ENCODE assay signal across 38 cellular contexts in genomic region chr3:133380481-133381225, GRCh38. TPM values are rescaled to one million over a fixed set of nuclear protein-coding genes. Genes with fewer than 3 reads are reported as not detected.
"Had no signal": no experiment of that assay in that cellular context is flagged by ENCODE, and none has a peak within 500 bp of the region (broad histone marks: within the 10 kb centered on the region; RNA-seq: fewer than 3 reads in every experiment).

No MANE protein-coding gene starts in this region.

- ATAC-seq: activated CD8-positive, alpha-beta memory T cell treated with anti-CD3 and anti-CD28 coated beads, Interleukin-2, amount 10 ng/mL, durations not matched to agents 7 days and 5 days; PC-3; Right ventricle myocardium inferior; SK-N-SH treated with all-trans-retinoic acid at 6 μM for 48 hours; T-cell had no signal

- H3K4me1 Mint-ChIP-seq: activated B cell treated with CpG ODN at 0.5 μM for 24 hours; activated CD4-positive, alpha-beta memory T cell treated with anti-CD3 and anti-CD28 coated beads, Interleukin-2, amount 10 ng/mL, durations not matched to agents 7 days and 5 days; activated CD8-positive, alpha-beta memory T cell treated with anti-CD3 and anti-CD28 coated beads, Interleukin-2, amount 10 ng/mL, durations not matched to agents 7 days and 5 days; activated naive CD8-positive, alpha-beta T cell treated with anti-CD3 and anti-CD28 coated beads for 36 hours; T-cell had no signal

- H3K36me3 ChIP-seq: breast epithelium had no signal

- H3K27me3 Mint-ChIP-seq: activated CD4-positive, alpha-beta memory T cell treated with anti-CD3 and anti-CD28 coated beads, Interleukin-2, amount 10 ng/mL, durations not matched to agents 7 days and 5 days; activated CD8-positive, alpha-beta memory T cell treated with anti-CD3 and anti-CD28 coated beads, Interleukin-2, amount 10 ng/mL, durations not matched to agents 7 days and 5 days; activated naive CD8-positive, alpha-beta T cell treated with anti-CD3 and anti-CD28 coated beads for 36 hours had no signal

- H3K4me3 ChIP-seq: body of pancreas, breast epithelium had no signal

- H3K36me3 Mint-ChIP-seq: activated CD8-positive, alpha-beta memory T cell treated with anti-CD3 and anti-CD28 coated beads, Interleukin-2, amount 10 ng/mL, durations not matched to agents 7 days and 5 days; activated naive CD8-positive, alpha-beta T cell treated with anti-CD3 and anti-CD28 coated beads for 36 hours; T-cell had no signal

- H3K9me3 Mint-ChIP-seq: activated B cell treated with CpG ODN at 0.5 μM for 24 hours; activated CD4-positive, alpha-beta memory T cell treated with anti-CD3 and anti-CD28 coated beads, Interleukin-2, amount 10 ng/mL, durations not matched to agents 7 days and 5 days; activated naive CD8-positive, alpha-beta T cell treated with anti-CD3 and anti-CD28 coated beads for 36 hours; T-cell had no signal

- H3K9me3 ChIP-seq: body of pancreas, breast epithelium had no signal

- H3K4me1 ChIP-seq: breast epithelium had no signal

- H3K27ac Mint-ChIP-seq: activated B cell treated with CpG ODN at 0.5 μM for 24 hours; activated CD4-positive, alpha-beta memory T cell treated with anti-CD3 and anti-CD28 coated beads, Interleukin-2, amount 10 ng/mL, durations not matched to agents 7 days and 5 days; activated CD8-positive, alpha-beta memory T cell treated with anti-CD3 and anti-CD28 coated beads, Interleukin-2, amount 10 ng/mL, durations not matched to agents 7 days and 5 days; activated naive CD8-positive, alpha-beta T cell treated with anti-CD3 and anti-CD28 coated beads for 36 hours; T-cell had no signal

- DNase-seq: activated B cell treated with CpG ODN at 0.5 μM for 24 hours; activated CD4-positive, alpha-beta memory T cell treated with anti-CD3 and anti-CD28 coated beads, Interleukin-2, amount 10 ng/mL, durations not matched to agents 7 days and 5 days; activated CD4-positive, alpha-beta T cell treated with anti-CD3 and anti-CD28 coated beads for 48 hours; activated CD4-positive, CD25-positive, alpha-beta regulatory T cell treated with anti-CD3 and anti-CD28 coated beads, Interleukin-2, amount 50 U/mL, for 72 hours; activated CD8-positive, alpha-beta memory T cell treated with anti-CD3 and anti-CD28 coated beads for 24 hours; activated CD8-positive, alpha-beta memory T cell treated with anti-CD3 and anti-CD28 coated beads, Interleukin-2, amount 10 ng/mL, durations not matched to agents 7 days and 5 days; activated CD8-positive, alpha-beta memory T cell treated with anti-CD3 and anti-CD28 coated beads, Interleukin-2, amount 50 U/mL, for 48 hours; activated effector memory CD4-positive, alpha-beta T cell treated with Interleukin-2 at 50 U/mL for 16 hours; activated naive CD4-positive, alpha-beta T cell; activated naive CD4-positive, alpha-beta T cell treated with anti-CD3 and anti-CD28 coated beads, Interleukin-2, amount 50 U/mL, for 16 hours; activated naive CD8-positive, alpha-beta T cell treated with anti-CD3 and anti-CD28 coated beads for 36 hours; activated T-cell treated with anti-CD3 and anti-CD28 coated beads, Interleukin-2, amount 50 U/mL, for 48 hours; amniotic stem cell; KBM-7; NCI-H1048; NCI-H1105 treated with DMSO at 0.1 percent for 48 hours; NCI-H1436 treated with DMSO at 0.1 percent for 48 hours; NCI-H1694 treated with DMSO at 0.1 percent for 48 hours; NCI-H2029; NCI-H345; NCI-H524 treated with DMSO at 0.1 percent for 48 hours; NK-92 treated with Interleukin-12 subunit alpha and Interleukin-12 subunit beta, amount 100 ng/mL, for 24 hours; PC-3; SIG-M5; T-cell; T-helper 2 cell; T-helper 9 cell had no signal

- H3K4me3 Mint-ChIP-seq: activated B cell treated with CpG ODN at 0.5 μM for 24 hours; activated CD4-positive, alpha-beta memory T cell treated with anti-CD3 and anti-CD28 coated beads, Interleukin-2, amount 10 ng/mL, durations not matched to agents 7 days and 5 days; activated CD8-positive, alpha-beta memory T cell treated with anti-CD3 and anti-CD28 coated beads, Interleukin-2, amount 10 ng/mL, durations not matched to agents 7 days and 5 days; activated naive CD8-positive, alpha-beta T cell treated with anti-CD3 and anti-CD28 coated beads for 36 hours; T-cell had no signal

- H3K27ac ChIP-seq: breast epithelium, RWPE1, VCaP had no signal

- H3K27me3 ChIP-seq: body of pancreas, breast epithelium had no signal

RNA-seq across cellular contexts. Expression of gene BFSP2, which starts 19.2 kb away (rescaled TPM):
- total RNA-seq: activated naive CD8-positive, alpha-beta T cell treated with anti-CD3 and anti-CD28 coated beads for 36 hours; astrocyte; body of pancreas; breast epithelium; cardiac septum; MCF 10A; NCI-H460; PC-3; Right ventricle myocardium inferior; SK-MEL-5 had no signal
